Comparison of ENCODE assay signal across 14 cellular contexts in genomic region chr15:64667736-64668161, GRCh38.
A peak's percentile ranks its signal among the peaks of the same experiment; 100 is the strongest.
DNase-seq lines count a peak whose midpoint lies in the region; ATAC-seq, FAIRE-seq and TF ChIP-seq lines count a peak whose summit lies in the region.
"Had no signal": no experiment of that assay in that cellular context is flagged by ENCODE, and none has a peak within 500 bp of the region (broad histone marks: within the 10 kb centered on the region; RNA-seq: fewer than 3 reads in every experiment).

No MANE protein-coding gene starts in this region.

- intact Hi-C loops in CD4-positive, alpha-beta memory T cell (cut with micrococcal nuclease): no loop called here

- no peaks in the 10 kb centered on the region for H3K27me3 Mint-ChIP-seq in CD4-positive, alpha-beta memory T cell
- no peaks in the 10 kb centered on the region for H3K27me3 Mint-ChIP-seq in effector memory CD8-positive, alpha-beta T cell
- H3K27me3 Mint-ChIP-seq in nephron progenitor cell (ENCODE audit: low read depth, poor library complexity): peaks cover 3% of the 10 kb centered on the region

- peak overlapping the region in 4 of 7 donors; percentile 0 to 38 (median 8) for H3K27ac Mint-ChIP-seq in CD4-positive, alpha-beta memory T cell
- peak overlapping the region; percentile 44 to 57 for H3K27ac Mint-ChIP-seq in effector memory CD8-positive, alpha-beta T cell
- H3K27ac Mint-ChIP-seq in nephron progenitor cell: peak overlapping the region; percentile 77
- H3K27ac Mint-ChIP-seq: activated T-cell treated with anti-CD3 and anti-CD28 coated beads, Interleukin-2, amount 50 U/mL, for 72 hours had no signal

- H3K4me1 ChIP-seq in CD4-positive, alpha-beta memory T cell (ENCODE audit: insufficient read depth, low read length): no peaks in the 10 kb centered on the region
- H3K4me1 ChIP-seq in KMS-11 (ENCODE audit: low read depth, poor library complexity, severe bottlenecking): peaks cover 63% of the 10 kb centered on the region

- TF ChIP-seq CTCF in KMS-11 (conservative IDR thresholded peaks at IDR 0.05; ENCODE audit: low read depth, low read length): no peak
- no peak for TF ChIP-seq CTCF in nephron progenitor cell (IDR thresholded peaks at IDR 0.05)

- no peak for FAIRE-seq in GM12891 (lab: Jason Lieb, UNC)

- no peaks in the 10 kb centered on the region for H4K20me1 ChIP-seq in KMS-11 (ENCODE audit: insufficient read depth)

- no peak overlapping the region for H3K4me3 ChIP-seq in CD4-positive, alpha-beta memory T cell (ENCODE audit: low read length in 2 of 2)
- H3K4me3 ChIP-seq in KMS-11 (IDR thresholded peaks at IDR 0.05; ENCODE audit: insufficient read depth, low read depth, low read length): no peak overlapping the region

- CTCF ChIA-PET in CD4-positive, alpha-beta memory T cell (lab: Charles Lee; ENCODE audit: partially characterized antibody): interaction anchor here (0.8 to 3.8 kb wide), 3 partner anchors 14 to 142 kb away, joined by 3 to 11 read pairs (median 4); no protein-coding TSS in a partner anchor

- H3K4me1 Mint-ChIP-seq in CD4-positive, alpha-beta memory T cell: peaks cover 10 to 20% (median 14%) of the 10 kb centered on the region in 4 donors
- H3K4me1 Mint-ChIP-seq in effector memory CD8-positive, alpha-beta T cell (ENCODE audit: low read depth in 2 of 2): peaks cover 2 to 11% of the 10 kb centered on the region in 2 donors
- peaks cover 7% of the 10 kb centered on the region for H3K4me1 Mint-ChIP-seq in nephron progenitor cell

- H3K9me3 Mint-ChIP-seq in CD4-positive, alpha-beta memory T cell: no peaks in the 10 kb centered on the region
- H3K9me3 Mint-ChIP-seq in effector memory CD8-positive, alpha-beta T cell: no peaks in the 10 kb centered on the region
- no peaks in the 10 kb centered on the region for H3K9me3 Mint-ChIP-seq in nephron progenitor cell
- H3K9me3 Mint-ChIP-seq: activated T-cell treated with anti-CD3 and anti-CD28 coated beads, Interleukin-2, amount 50 U/mL, for 72 hours had no signal

- H3K36me3 ChIP-seq in CD4-positive, alpha-beta memory T cell (ENCODE audit: insufficient read depth, low read length): no peaks in the 10 kb centered on the region
- no peaks in the 10 kb centered on the region for H3K36me3 ChIP-seq in KMS-11 (ENCODE audit: insufficient read depth)

- no peaks in the 10 kb centered on the region for H3K79me2 ChIP-seq in KMS-11 (ENCODE audit: insufficient read depth, low read depth)
- H3K79me2 ChIP-seq: parathyroid adenoma had no signal

- H3K4me2 ChIP-seq in KMS-11: peak overlapping the region; percentile 18; the same call in 1 of the 2 replicates

- no peak overlapping the region for H3K9ac ChIP-seq in KMS-11
- H3K9ac ChIP-seq: parathyroid adenoma had no signal

- H2AFZ ChIP-seq in KMS-11 (ENCODE audit: low read depth): no peak overlapping the region
- H2AFZ ChIP-seq: parathyroid adenoma had no signal

- DNase-seq in CD4-positive, alpha-beta memory T cell: no peak
- DNase-seq in effector memory CD8-positive, alpha-beta T cell: no peak
- DNase-seq in nephron progenitor cell (no peak), GM12891 (ENCODE audit: insufficient read length, low spot score) (no peak), AML-193 (lab: John Stamatoyannopoulos, UW) (no peak)
- DNase-seq: activated T-cell treated with anti-CD3 and anti-CD28 coated beads, Interleukin-2, amount 50 U/mL, for 72 hours; foreskin melanocyte; left cardiac atrium; NCI-H446 treated with DMSO at 0.1 percent for 48 hours; stimulated activated naive CD4-positive, alpha-beta T cell treated with Interleukin-2 at 50 U/mL for 16 hours had no signal

- H3K4me3 Mint-ChIP-seq in CD4-positive, alpha-beta memory T cell: no peak overlapping the region
- no peak overlapping the region for H3K4me3 Mint-ChIP-seq in effector memory CD8-positive, alpha-beta T cell
- H3K4me3 Mint-ChIP-seq in nephron progenitor cell: no peak overlapping the region
- H3K4me3 Mint-ChIP-seq: activated T-cell treated with anti-CD3 and anti-CD28 coated beads, Interleukin-2, amount 50 U/mL, for 72 hours had no signal

- no peaks in the 10 kb centered on the region for H3K27me3 ChIP-seq in CD4-positive, alpha-beta memory T cell (ENCODE audit: insufficient read depth, low read length)
- H3K27me3 ChIP-seq in KMS-11 (ENCODE audit: insufficient read depth, low read depth): no peaks in the 10 kb centered on the region

- no peaks in the 10 kb centered on the region for H3K9me3 ChIP-seq in CD4-positive, alpha-beta memory T cell (ENCODE audit: control insufficient read depth in 1 of 2, low read length in 2 of 2)

- TF ChIP-seq POLR2A in GM12891 (IDR thresholded peaks at IDR 0.05; ENCODE audit: low read depth, low read length): no peak

- peaks cover 8 to 13% of the 10 kb centered on the region in 2 donors for H3K36me3 Mint-ChIP-seq in CD4-positive, alpha-beta memory T cell
- H3K36me3 Mint-ChIP-seq in effector memory CD8-positive, alpha-beta T cell (ENCODE audit: insufficient read depth): peaks cover 10% of the 10 kb centered on the region
- peaks cover 33% of the 10 kb centered on the region for H3K36me3 Mint-ChIP-seq in nephron progenitor cell (ENCODE audit: low read depth)

- no peak overlapping the region for H3K27ac ChIP-seq in CD4-positive, alpha-beta memory T cell (ENCODE audit: low read depth, low read length)
- H3K27ac ChIP-seq in KMS-11: peak overlapping the region; percentile 61
- H3K27ac ChIP-seq: parathyroid adenoma had no signal

- ATAC-seq in effector memory CD8-positive, alpha-beta T cell (replicated peaks): no peak
- no peak for ATAC-seq in HG02759 (IDR thresholded peaks at IDR 0.05; ENCODE audit: unreplicated experiment)
- no peak for ATAC-seq in GM18861 (IDR thresholded peaks at IDR 0.05; ENCODE audit: unreplicated experiment)
- ATAC-seq: activated T-cell treated with anti-CD3 and anti-CD28 coated beads, Interleukin-2, amount 50 U/mL, for 72 hours had no signal

- POLR2A ChIA-PET in CD4-positive, alpha-beta memory T cell (lab: Charles Lee; ENCODE audit: partially characterized antibody): interaction anchor here (1.2 kb wide), 1 partner anchor 164 kb away, joined by 3 read pairs; no protein-coding TSS in a partner anchor

TF ChIP-seq in GM12891, 5 proteins besides CTCF, POLR2A, EP300 and RAD21:
- TF ChIP-seq SPI1 (IDR thresholded peaks at IDR 0.05; ENCODE audit: low read depth, low read length) (no peak), POU2F2 (IDR thresholded peaks at IDR 0.05; ENCODE audit: low read depth, low read length) (no peak), POLR2AphosphoS5 (IDR thresholded peaks at IDR 0.05; ENCODE audit: low read depth, low read length) (no peak), PAX5 (IDR thresholded peaks at IDR 0.05; ENCODE audit: insufficient read depth, low read length, severe bottlenecking) (no peak)

Comparison
In these comparisons a context has a peak if more than half of its experiments do, and no peak if none do; other contexts are left out.
1. H3K27ac Mint-ChIP-seq: peak in every context shown above with its lines; median percentile 77 in nephron progenitor cell; 50 in effector memory CD8-positive, alpha-beta T cell; 8 in CD4-positive, alpha-beta memory T cell.